In genomic region chr5:148353634-148354033, GRCh38 we compare ENCODE assay signal across 20 cellular contexts. TPM values are rescaled to one million over a fixed set of nuclear protein-coding genes. Genes with fewer than 3 reads are reported as not detected.
A peak's percentile ranks its signal among the peaks of the same experiment; 100 is the strongest.
DNase-seq lines count a peak whose midpoint lies in the region; ATAC-seq, FAIRE-seq and TF ChIP-seq lines count a peak whose summit lies in the region.
"Had no signal": no experiment of that assay in that cellular context is flagged by ENCODE, and none has a peak within 500 bp of the region (broad histone marks: within the 10 kb centered on the region; RNA-seq: fewer than 3 reads in every experiment).

No MANE protein-coding gene starts in this region.

- H3K9ac ChIP-seq in HCT116 (ENCODE audit: low read length) (no peak overlapping the region), OCI-LY1 (ENCODE audit: low read length) (no peak overlapping the region), GM12878 (ENCODE audit: control insufficient read depth, insufficient read depth, low read length) (no peak overlapping the region), neural progenitor cell (no peak overlapping the region)

- H3K9me3 Mint-ChIP-seq in neural progenitor cell, result no peaks in the 10 kb centered on the region
- H3K9me3 Mint-ChIP-seq: CD8-positive, alpha-beta T cell had no signal

- H3K79me2 ChIP-seq in HCT116 (ENCODE audit: insufficient read depth, low read length) (no peaks in the 10 kb centered on the region), OCI-LY1 (ENCODE audit: insufficient read depth, low read length) (no peaks in the 10 kb centered on the region), GM12878 (ENCODE audit: control insufficient read depth, insufficient read depth, low read length) (no peaks in the 10 kb centered on the region), neural progenitor cell (ENCODE audit: low read depth) (no peaks in the 10 kb centered on the region)

- TF ChIP-seq CTCF in HCT116 (IDR thresholded peaks at IDR 0.05 in 2 of 3, conservative IDR thresholded peaks at IDR 0.05 in 1 of 3; ENCODE audit: borderline replicate concordance in 1 of 3, insufficient read depth in 1 of 3, low read depth in 2 of 3, low read length in 2 of 3), result peak in 2 of 3 experiments; percentile 19 to 23; a peak in 2 of 6 replicates
- TF ChIP-seq CTCF in OCI-LY1 (IDR thresholded peaks at IDR 0.05; ENCODE audit: low read length), result peak; percentile 16; the same call in 1 of the 2 replicates
- peak in 1 of 3 experiments; percentile 14; a peak in 1 of 6 replicates for TF ChIP-seq CTCF in GM12878 (IDR thresholded peaks at IDR 0.05 in 2 of 3, conservative IDR thresholded peaks at IDR 0.05 in 1 of 3; ENCODE audit: control insufficient read depth in 2 of 3, extremely low read depth in 1 of 3, insufficient read depth in 1 of 3, low read depth in 3 of 3, low read length in 3 of 3)
- peak; percentile 7 for TF ChIP-seq CTCF in neural progenitor cell (IDR thresholded peaks at IDR 0.05)

- H3K27me3 ChIP-seq in HCT116 (ENCODE audit: insufficient read depth, low read length), result no peaks in the 10 kb centered on the region
- no peaks in the 10 kb centered on the region for H3K27me3 ChIP-seq in OCI-LY1 (ENCODE audit: insufficient read depth, low read length)
- no peaks in the 10 kb centered on the region for H3K27me3 ChIP-seq in GM12878 (replicated peaks in 1 of 2; ENCODE audit: control insufficient read depth in 2 of 2, insufficient read depth in 2 of 2, low read length in 1 of 2)
- H3K27me3 ChIP-seq in neural progenitor cell, result no peaks in the 10 kb centered on the region

- RAD21 ChIA-PET in HCT116 (lab: Charles Lee; ENCODE audit: low non-redundant PET in 1 of 2, low total read pairs in 2 of 2, uncharacterized antibody in 2 of 2, unreplicated experiment in 2 of 2) (no interaction called here), GM12878 (lab: Charles Lee; ENCODE audit: unreplicated experiment) (no interaction called here)

- no peak overlapping the region for H3K4me2 ChIP-seq in HCT116 (ENCODE audit: low read length)
- no peak overlapping the region for H3K4me2 ChIP-seq in OCI-LY1 (ENCODE audit: low read length)
- no peak overlapping the region for H3K4me2 ChIP-seq in GM12878 (ENCODE audit: control insufficient read depth, insufficient read depth)
- H3K4me2 ChIP-seq in neural progenitor cell, result no peak overlapping the region

- H3K9me2 ChIP-seq in HCT116 (ENCODE audit: insufficient read depth), result no peaks in the 10 kb centered on the region
- no peaks in the 10 kb centered on the region for H3K9me2 ChIP-seq in OCI-LY1 (ENCODE audit: low read depth, low read length)

- no peak for FAIRE-seq in GM12878 (lab: Jason Lieb, UNC)
- FAIRE-seq: GM19239 had no signal

- no peaks in the 10 kb centered on the region for H3K27me3 Mint-ChIP-seq in neural progenitor cell (ENCODE audit: insufficient read depth, low read depth)

- H3K27ac ChIP-seq in HCT116 (ENCODE audit: low read depth, low read length), result no peak overlapping the region
- H3K27ac ChIP-seq in OCI-LY1 (ENCODE audit: low read depth, low read length, poor library complexity, severe bottlenecking), result no peak overlapping the region
- no peak overlapping the region for H3K27ac ChIP-seq in GM12878 (ENCODE audit: control insufficient read depth, insufficient read depth)
- no peak overlapping the region for H3K27ac ChIP-seq in neural progenitor cell
- H3K27ac ChIP-seq: SK-N-MC had no signal

- no peak for ATAC-seq in HCT116
- no peak for ATAC-seq in GM12878
- ATAC-seq: CD8-positive, alpha-beta T cell had no signal

- POLR2A ChIA-PET in HCT116 (lab: Charles Lee), result no interaction called here
- POLR2A ChIA-PET in GM12878 (lab: Charles Lee), result no interaction called here

- TF ChIP-seq POLR2A in HCT116 (IDR thresholded peaks at IDR 0.05; ENCODE audit: borderline replicate concordance, extremely low read depth, insufficient read depth, insufficient read length) (no peak), GM12878 (IDR thresholded peaks at IDR 0.05; ENCODE audit: low read depth, low read length) (no peak)

- H3K4me3 ChIP-seq in HCT116 (replicated peaks in 1 of 2; ENCODE audit: low read depth in 1 of 2, low read length in 2 of 2) (no peak overlapping the region), OCI-LY1 (ENCODE audit: low read depth, low read length, poor library complexity, severe bottlenecking) (no peak overlapping the region), GM12878 (no peak overlapping the region), neural progenitor cell (no peak overlapping the region)
- H3K4me3 ChIP-seq: SK-N-MC had no signal

- H3F3A ChIP-seq in OCI-LY1 (ENCODE audit: insufficient read depth, low read length) (no peaks in the 10 kb centered on the region), neural progenitor cell (ENCODE audit: low read depth) (no peaks in the 10 kb centered on the region)

- no peaks in the 10 kb centered on the region for H3K36me3 ChIP-seq in HCT116 (ENCODE audit: control insufficient read depth in 1 of 2, insufficient read depth in 2 of 2, low read length in 2 of 2)
- no peaks in the 10 kb centered on the region for H3K36me3 ChIP-seq in OCI-LY1 (ENCODE audit: insufficient read depth, low read length)
- H3K36me3 ChIP-seq in GM12878 (ENCODE audit: control insufficient read depth in 2 of 2, insufficient read depth in 2 of 2, low read length in 1 of 2), result no peaks in the 10 kb centered on the region
- H3K36me3 ChIP-seq in neural progenitor cell, result no peaks in the 10 kb centered on the region

- TF ChIP-seq RAD21 in HCT116 (IDR thresholded peaks at IDR 0.05; ENCODE audit: low read depth) (peak; percentile 42), GM12878 (IDR thresholded peaks at IDR 0.05; ENCODE audit: insufficient read depth, low read depth, low read length) (no peak)

- H3K36me3 Mint-ChIP-seq in neural progenitor cell, result no peaks in the 10 kb centered on the region
- H3K36me3 Mint-ChIP-seq: CD8-positive, alpha-beta T cell had no signal

- no peaks in the 10 kb centered on the region for H3K4me1 ChIP-seq in HCT116 (ENCODE audit: control insufficient read depth in 1 of 2, insufficient read depth in 2 of 2, low read length in 2 of 2)
- H3K4me1 ChIP-seq in OCI-LY1 (ENCODE audit: insufficient read depth, low read length, severe bottlenecking), result peaks cover 5% of the 10 kb centered on the region
- no peaks in the 10 kb centered on the region for H3K4me1 ChIP-seq in GM12878 (ENCODE audit: control insufficient read depth, insufficient read depth, low read length)
- no peaks in the 10 kb centered on the region for H3K4me1 ChIP-seq in neural progenitor cell

- no peak overlapping the region for H3K27ac Mint-ChIP-seq in neural progenitor cell
- H3K27ac Mint-ChIP-seq: CD8-positive, alpha-beta T cell had no signal

- 32% methylated on average over 2 of the region's 2 CpGs for WGBS in GM12878 (ENCODE audit: insufficient coverage, insufficient replicate concordance, low lambda C conversion rate, missing lambda C conversion rate)

- BruUV-seq in HCT116 (replicated peaks; lab: Mats Ljungman, UMichigan) (no TSS peak), GM12878 (replicated peaks; lab: Mats Ljungman, UMichigan) (no TSS peak)

- DNase-seq in HCT116 (ENCODE audit: low read depth, low spot score), result no peak
- no peak for DNase-seq in GM12878 (ENCODE audit: low read depth, low spot score)
- DNase-seq in neural progenitor cell (ENCODE audit: low spot score), result no peak
- no peak for DNase-seq in GDM1 (lab: John Stamatoyannopoulos, UW)
- no peak for DNase-seq in NCI-H82 treated with DMSO at 0.1 percent for 48 hours (lab: John Stamatoyannopoulos, UW; ENCODE audit: unreplicated experiment)
- DNase-seq in stimulated activated naive CD4-positive, alpha-beta T cell (lab: John Stamatoyannopoulos, UW), result no peak
- DNase-seq: CD8-positive, alpha-beta T cell; NCI-H1092 treated with DMSO at 0.1 percent for 48 hours; NCI-H1436 treated with DMSO at 0.1 percent for 48 hours; NCI-H1930; NCI-H69; SHP77 had no signal

- intact Hi-C loops in HCT116 (cut with micrococcal nuclease), result no loop called here
- intact Hi-C loops in GM12878 (cut with micrococcal nuclease; ENCODE audit: unreplicated experiment), result loop anchor here (5.0 kb wide), 1 partner anchor 176 kb away; no protein-coding TSS in a partner anchor

- H3K9me3 ChIP-seq in HCT116 (ENCODE audit: control insufficient read depth in 1 of 2, insufficient read depth in 1 of 2, low read depth in 1 of 2, low read length in 2 of 2) (no peaks in the 10 kb centered on the region), OCI-LY1 (ENCODE audit: low read length) (no peaks in the 10 kb centered on the region), GM12878 (replicated peaks; ENCODE audit: control insufficient read depth, insufficient read depth, low read length) (no peaks in the 10 kb centered on the region), neural progenitor cell (ENCODE audit: low read depth) (no peaks in the 10 kb centered on the region)

- no peaks in the 10 kb centered on the region for H4K20me1 ChIP-seq in HCT116 (ENCODE audit: insufficient read depth)
- no peaks in the 10 kb centered on the region for H4K20me1 ChIP-seq in OCI-LY1 (ENCODE audit: insufficient read depth, low read length)
- no peaks in the 10 kb centered on the region for H4K20me1 ChIP-seq in GM12878 (ENCODE audit: control insufficient read depth, insufficient read depth)
- H4K20me1 ChIP-seq in neural progenitor cell (ENCODE audit: low read depth), result no peaks in the 10 kb centered on the region

- H2AFZ ChIP-seq in HCT116 (ENCODE audit: low read depth, low read length, poor library complexity, severe bottlenecking) (no peak overlapping the region), OCI-LY1 (ENCODE audit: low read length) (no peak overlapping the region), GM12878 (ENCODE audit: control insufficient read depth, low read depth, low read length) (no peak overlapping the region), neural progenitor cell (replicated peaks) (no peak overlapping the region)

- CTCF ChIA-PET in HCT116 (lab: Charles Lee), result no interaction called here
- CTCF ChIA-PET in GM12878 (lab: Yijun Ruan, JAX), result no interaction called here

- H3K4me1 Mint-ChIP-seq in neural progenitor cell, result no peaks in the 10 kb centered on the region

- no peak for TF ChIP-seq EP300 in GM12878 (IDR thresholded peaks at IDR 0.05; ENCODE audit: borderline replicate concordance in 1 of 2, control insufficient read depth in 1 of 2, low read depth in 2 of 2, low read length in 2 of 2)

- SMC1A ChIA-PET in GM12878 (lab: Charles Lee; ENCODE audit: uncharacterized antibody, unreplicated experiment), result no interaction called here

- in situ Hi-C loops in GM12878 (cut with MboI), result no loop called here

- H3K4me3 Mint-ChIP-seq in neural progenitor cell, result no peak overlapping the region
- H3K4me3 Mint-ChIP-seq: CD8-positive, alpha-beta T cell had no signal

RNA-seq across cellular contexts. Expression of gene SPINK9, which starts 18.3 kb away (rescaled TPM):
- not detected for total RNA-seq in HCT116 (2021; ENCODE audit: unreplicated experiment)
- polyA plus RNA-seq in HCT116 (2012), result not detected in 2 replicates
- total RNA-seq in GM12878 (2013; cell fraction: nucleolus; rRNA removed), result not detected in 2 replicates
- not detected in 2 replicates for total RNA-seq in GM12878 (2014; rRNA removed)
- total RNA-seq in GM12878 (2014; rRNA removed; fragmentation: Illumina TruSeq; extraction: Trizol), result not detected in 2 replicates
- total RNA-seq in GM12878 (2021), result not detected in 2 replicates
- not detected for polyA plus RNA-seq in GM12878 (2011; ENCODE audit: low read depth)
- polyA plus RNA-seq in GM12878 (2011; rRNA removed), result not detected in 2 replicates
- not detected in 2 replicates for polyA plus RNA-seq in GM12878 (2011; cell fraction: cytosol; rRNA removed)
- polyA plus RNA-seq in GM12878 (2011; cell fraction: nucleus; rRNA removed), result not detected in 2 replicates
- not detected in 2 replicates for polyA plus RNA-seq in GM12878 (2012)
- polyA plus RNA-seq in GM12878 (2014; fragmentation: Illumina TruSeq; extraction: Trizol), result not detected in 2 replicates
- not detected for polyA plus RNA-seq in GM12878 (2014; fragmentation: Nextera tagmentation; extraction: Ambion mirVana)
- not detected in 2 replicates for polyA plus RNA-seq in GM12878 (2014; rRNA removed)
- polyA plus RNA-seq in GM12878 (2016; fragmentation: Nextera tagmentation; extraction: Ambion mirVana), result not detected
- polyA minus RNA-seq in GM12878 (2011; rRNA and poly(A)+ RNA removed), result not detected in 2 replicates
- not detected in 2 replicates for polyA minus RNA-seq in GM12878 (2011; cell fraction: cytosol; rRNA and poly(A)+ RNA removed)
- polyA minus RNA-seq in GM12878 (2011; cell fraction: nucleus; rRNA and poly(A)+ RNA removed), result not detected in 2 replicates
- total RNA-seq in neural progenitor cell (ENCODE audit: low replicate concordance), result not detected in 2 replicates
- total RNA-seq: CD8-positive, alpha-beta T cell; G401; H4; LHCN-M2; NCI-H460 had no signal
- polyA plus RNA-seq: BJ had no signal

RNA-seq across cellular contexts. Expression of gene FBXO38, which starts 30.1 kb away (rescaled TPM):
- total RNA-seq in HCT116 (2021; ENCODE audit: unreplicated experiment) (36.3 TPM), GM12878 (2014; rRNA removed) (40.7 and 49.5 TPM in 2 replicates), GM12878 (2014; rRNA removed; fragmentation: Illumina TruSeq; extraction: Trizol) (44.2 and 46.5 TPM in 2 replicates), GM12878 (2021) (30.6 and 34.0 TPM in 2 replicates), neural progenitor cell (ENCODE audit: low replicate concordance) (44.9 and 64.6 TPM in 2 replicates)
- 15.6 TPM in 2 replicates for polyA plus RNA-seq in HCT116 (2012)
- 202 and 215 TPM in 2 replicates for total RNA-seq in GM12878 (2013; cell fraction: nucleolus; rRNA removed)
- polyA plus RNA-seq in GM12878 (2011; ENCODE audit: low read depth), result 15.2 TPM
- polyA plus RNA-seq in GM12878 (2011; rRNA removed) (32.9 and 35.5 TPM in 2 replicates), GM12878 (2014; fragmentation: Illumina TruSeq; extraction: Trizol) (40.0 and 44.6 TPM in 2 replicates), GM12878 (2014; fragmentation: Nextera tagmentation; extraction: Ambion mirVana) (10 to 100 TPM in 1 of 2 experiments, 1 to 10 TPM in 1; 9.1 to 12.6 TPM), GM12878 (2014; rRNA removed) (23.0 and 28.2 TPM in 2 replicates), GM12878 (2016; fragmentation: Nextera tagmentation; extraction: Ambion mirVana) (10 to 100 TPM; 23.9 to 26.0 TPM)
- 15.1 and 25.3 TPM in 2 replicates for polyA plus RNA-seq in GM12878 (2011; cell fraction: cytosol; rRNA removed)
- polyA plus RNA-seq in GM12878 (2011; cell fraction: nucleus; rRNA removed), result 44.8 and 61.7 TPM in 2 replicates
- 18.4 and 21.7 TPM in 2 replicates for polyA plus RNA-seq in GM12878 (2012)
- polyA minus RNA-seq in GM12878 (2011; rRNA and poly(A)+ RNA removed), result 82.3 and 95.8 TPM in 2 replicates
- 16.8 and 26.6 TPM in 2 replicates for polyA minus RNA-seq in GM12878 (2011; cell fraction: cytosol; rRNA and poly(A)+ RNA removed)
- polyA minus RNA-seq in GM12878 (2011; cell fraction: nucleus; rRNA and poly(A)+ RNA removed), result 108 and 133 TPM in 2 replicates

RNA-seq across cellular contexts. Expression of gene SPINK7, which starts 41.4 kb away (rescaled TPM):
- total RNA-seq in HCT116 (2021; ENCODE audit: unreplicated experiment), result not detected
- polyA plus RNA-seq in HCT116 (2012), result 0.12 TPM in 1 of 2 replicates, not detected in the other
- total RNA-seq in GM12878 (2013; cell fraction: nucleolus; rRNA removed), result not detected in 2 replicates
- not detected in 2 replicates for total RNA-seq in GM12878 (2014; rRNA removed)
- not detected in 2 replicates for total RNA-seq in GM12878 (2014; rRNA removed; fragmentation: Illumina TruSeq; extraction: Trizol)
- not detected in 2 replicates for total RNA-seq in GM12878 (2021)
- polyA plus RNA-seq in GM12878 (2011; ENCODE audit: low read depth), result not detected
- polyA plus RNA-seq in GM12878 (2011; rRNA removed), result not detected in 2 replicates
- polyA plus RNA-seq in GM12878 (2011; cell fraction: cytosol; rRNA removed), result 0.19 TPM in 1 of 2 replicates, not detected in the other
- not detected in 2 replicates for polyA plus RNA-seq in GM12878 (2011; cell fraction: nucleus; rRNA removed)
- not detected in 2 replicates for polyA plus RNA-seq in GM12878 (2012)
- not detected in 2 replicates for polyA plus RNA-seq in GM12878 (2014; fragmentation: Illumina TruSeq; extraction: Trizol)
- not detected for polyA plus RNA-seq in GM12878 (2014; fragmentation: Nextera tagmentation; extraction: Ambion mirVana)
- not detected in 2 replicates for polyA plus RNA-seq in GM12878 (2014; rRNA removed)
- not detected for polyA plus RNA-seq in GM12878 (2016; fragmentation: Nextera tagmentation; extraction: Ambion mirVana)
- polyA minus RNA-seq in GM12878 (2011; rRNA and poly(A)+ RNA removed), result not detected in 2 replicates
- polyA minus RNA-seq in GM12878 (2011; cell fraction: cytosol; rRNA and poly(A)+ RNA removed), result not detected in 2 replicates
- polyA minus RNA-seq in GM12878 (2011; cell fraction: nucleus; rRNA and poly(A)+ RNA removed), result not detected in 2 replicates
- not detected in 2 replicates for total RNA-seq in neural progenitor cell (ENCODE audit: low replicate concordance)
- total RNA-seq: CD8-positive, alpha-beta T cell; G401; H4; LHCN-M2; NCI-H460 had no signal
- polyA plus RNA-seq: BJ had no signal

Comparison
In these comparisons a context has a peak if more than half of its experiments do, and no peak if none do; other contexts are left out.
1. Of the 18 proteins assayed by ChIP-seq in both GM12878 and HCT116: peak only in GM12878: none; only in HCT116: RAD21; in both: none; in neither: 16; mixed calls (peak in some experiments, not most) for 1.